8 cellular contexts compared by ENCODE assay signal in the genomic region with DNA sequence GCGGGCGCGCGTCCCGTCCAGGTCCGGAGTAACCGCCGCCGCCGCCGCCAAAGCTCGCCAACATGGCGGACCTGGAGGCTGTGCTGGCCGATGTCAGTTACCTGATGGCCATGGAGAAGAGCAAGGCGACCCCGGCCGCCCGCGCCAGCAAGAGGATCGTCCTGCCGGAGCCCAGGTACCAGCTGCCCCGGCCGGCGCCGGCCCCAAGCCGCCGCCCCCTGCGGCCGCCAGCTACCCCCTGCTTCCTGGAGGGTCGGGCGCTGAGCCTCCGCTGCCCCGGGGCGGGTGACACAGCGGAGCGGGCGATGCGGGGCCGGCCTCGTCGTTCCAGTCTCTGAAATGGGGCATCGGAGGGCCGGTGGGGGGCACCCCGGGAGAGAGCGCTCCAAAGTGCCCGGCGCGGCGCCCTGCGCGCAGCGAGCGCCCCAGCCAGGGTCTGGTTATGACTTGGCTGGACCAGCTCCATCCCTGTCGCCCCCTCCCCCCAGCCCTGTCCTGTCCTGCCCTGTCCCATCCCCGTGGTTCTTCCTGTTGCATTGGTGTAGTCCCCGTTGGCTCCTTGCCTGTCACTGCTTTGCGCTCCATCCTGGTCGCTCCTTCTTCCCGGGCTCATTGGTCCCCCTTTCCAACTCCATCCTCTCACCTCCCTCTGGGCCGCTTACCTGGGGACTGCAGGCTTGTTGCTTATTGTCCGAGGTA. TPM values are rescaled to one million over a fixed set of nuclear protein-coding genes. Genes with fewer than 3 reads are reported as not detected.
DNase-seq lines count a peak whose midpoint lies in the region; ATAC-seq and TF ChIP-seq lines count a peak whose summit lies in the region.

No MANE protein-coding gene starts in this region.

- POLR2A ChIA-PET in naive thymus-derived CD8-positive, alpha-beta T cell (lab: Charles Lee), result interaction anchor here (0.6 kb wide), 1 partner anchor 1136 kb away, joined by 3 read pairs; no protein-coding TSS in a partner anchor

- H3K27ac ChIP-seq in WERI-Rb-1 (peak overlapping the region; percentile 79), aorta (ENCODE audit: low read depth in 1 of 2, low read length in 2 of 2) (no peak overlapping the region)

- H3K36me3 ChIP-seq in WERI-Rb-1, result no peaks in the 10 kb centered on the region
- H3K36me3 ChIP-seq in aorta (ENCODE audit: control insufficient read depth in 1 of 2, insufficient read depth in 2 of 2, low read length in 1 of 2), result no peaks in the 10 kb centered on the region

- H3K9me3 Mint-ChIP-seq in naive thymus-derived CD8-positive, alpha-beta T cell, result no peaks in the 10 kb centered on the region

- DNase-seq in WERI-Rb-1, result peak; percentile 44
- DNase-seq in epithelial cell of esophagus (ENCODE audit: low read depth), result peak; percentile 28
- peak in 5 of 10 donors; percentile 14 to 60 (median 19) for DNase-seq in naive thymus-derived CD8-positive, alpha-beta T cell
- peak; percentile 58 to 80 for DNase-seq in aorta
- DNase-seq in middle frontal gyrus (ENCODE audit: extremely low spot score, low spot score), result no peak

- H3K4me3 Mint-ChIP-seq in naive thymus-derived CD8-positive, alpha-beta T cell, result peak overlapping the region; percentile 87 to 100 (median 96)

- TF ChIP-seq CTCF in WERI-Rb-1 (IDR thresholded peaks at IDR 0.05; ENCODE audit: low read depth, low read length), result no peak
- no peak for TF ChIP-seq CTCF in epithelial cell of esophagus (IDR thresholded peaks at IDR 0.05; ENCODE audit: insufficient read depth, low read depth, low read length, missing control alignments)

- H3K4me3 ChIP-seq in WERI-Rb-1 (ENCODE audit: low read depth, low read length), result peak overlapping the region; percentile 73
- peak overlapping the region; percentile 46 for H3K4me3 ChIP-seq in epithelial cell of esophagus (ENCODE audit: low read length)
- H3K4me3 ChIP-seq in aorta (ENCODE audit: low read length in 2 of 2), result peak overlapping the region; percentile 73 to 85

- H3K9me3 ChIP-seq in WERI-Rb-1 (ENCODE audit: severe bottlenecking), result no peaks in the 10 kb centered on the region
- no peaks in the 10 kb centered on the region for H3K9me3 ChIP-seq in aorta (ENCODE audit: control insufficient read depth, low read length)

- peaks cover 0 to 5% (median 0%) of the 10 kb centered on the region in 3 donors for H3K36me3 Mint-ChIP-seq in naive thymus-derived CD8-positive, alpha-beta T cell

- peaks cover 0 to 3% of the 10 kb centered on the region in 2 donors for H3K4me1 ChIP-seq in aorta (ENCODE audit: control insufficient read depth in 1 of 2, insufficient read depth in 2 of 2, low read length in 2 of 2)

- intact Hi-C loops in aorta (cut with DNase I), result no loop called here

- ATAC-seq in GM18511 (IDR thresholded peaks at IDR 0.05; ENCODE audit: unreplicated experiment) (peak; percentile 5), HG03108 (IDR thresholded peaks at IDR 0.05; ENCODE audit: unreplicated experiment) (peak; percentile 9), aorta (ENCODE audit: low FRiP score) (peak; percentile 31), GM21515 (IDR thresholded peaks at IDR 0.05; ENCODE audit: unreplicated experiment) (no peak)
- ATAC-seq in naive thymus-derived CD8-positive, alpha-beta T cell, result peak; percentile 7 to 27

- H3K27me3 ChIP-seq in WERI-Rb-1 (ENCODE audit: insufficient read depth, low read depth, severe bottlenecking) (no peaks in the 10 kb centered on the region), aorta (ENCODE audit: control insufficient read depth in 1 of 2, insufficient read depth in 2 of 2, low read length in 1 of 2) (no peaks in the 10 kb centered on the region)

- peaks cover 0 to 3% (median 0%) of the 10 kb centered on the region in 5 donors for H3K27me3 Mint-ChIP-seq in naive thymus-derived CD8-positive, alpha-beta T cell

- peaks cover 18 to 63% (median 35%) of the 10 kb centered on the region in 4 donors for H3K4me1 Mint-ChIP-seq in naive thymus-derived CD8-positive, alpha-beta T cell

- 1% methylated on average over 44 to 61 of the region's 61 CpGs for WGBS in aorta, 2 donors

- H3K27ac Mint-ChIP-seq in naive thymus-derived CD8-positive, alpha-beta T cell, result peak overlapping the region in 9 of 10 donors; percentile 58 to 92 (median 87)

RNA-seq across cellular contexts. Expression of a gene that starts 0.7 kb away (rescaled TPM):
- 1 to 10 TPM; 8.5 to 8.8 TPM for total RNA-seq in naive thymus-derived CD8-positive, alpha-beta T cell
- polyA plus RNA-seq in naive thymus-derived CD8-positive, alpha-beta T cell, result under 1 TPM; 0.19 to 0.77 (median 0.29) TPM
- 10 to 100 TPM in 1 of 2 donors, 1 to 10 TPM in 1; 9.5 to 11.4 TPM for total RNA-seq in aorta
- 1 to 10 TPM in 1 of 2 donors, under 1 TPM in 1; 0.23 to 2.8 TPM for polyA plus RNA-seq in aorta
